In the genomic region with DNA sequence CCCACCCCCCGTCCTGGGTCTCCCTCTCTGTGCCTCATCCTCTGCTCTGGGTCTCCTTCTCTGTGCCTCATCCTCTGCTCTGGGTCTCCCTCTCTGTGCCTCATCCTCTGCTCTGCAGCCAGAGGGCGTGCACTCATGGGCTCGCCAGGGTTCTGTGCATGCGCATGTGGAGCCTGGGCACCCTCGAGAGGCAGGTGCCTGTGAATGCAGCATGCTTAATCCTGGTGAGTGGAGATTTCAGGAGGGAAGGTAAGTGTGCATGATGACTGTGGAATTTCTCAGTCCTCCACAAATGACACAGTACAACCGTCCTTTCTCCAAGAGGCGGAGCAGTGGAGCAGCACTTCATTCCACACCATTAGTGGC, we compare ENCODE assay signal across 22 cellular contexts.
A peak's percentile ranks its signal among the peaks of the same experiment; 100 is the strongest.
DNase-seq lines count a peak whose midpoint lies in the region; ATAC-seq and TF ChIP-seq lines count a peak whose summit lies in the region.
"Had no signal": no experiment of that assay in that cellular context is flagged by ENCODE, and none has a peak within 500 bp of the region (broad histone marks: within the 10 kb centered on the region; RNA-seq: fewer than 3 reads in every experiment).

No MANE protein-coding gene starts in this region.

- H2AFZ ChIP-seq in DND-41 (ENCODE audit: low read depth, low read length), result no peak overlapping the region
- no peak overlapping the region for H2AFZ ChIP-seq in HCT116 (ENCODE audit: low read depth, low read length, poor library complexity, severe bottlenecking)

- no peak overlapping the region for H3K9ac ChIP-seq in DND-41 (ENCODE audit: low read depth, low read length)
- H3K9ac ChIP-seq in HCT116 (ENCODE audit: low read length), result no peak overlapping the region

- peaks cover 9% of the 10 kb centered on the region; the same call in 1 of the 2 replicates for H4K20me1 ChIP-seq in DND-41 (ENCODE audit: insufficient read depth, low read length)
- no peaks in the 10 kb centered on the region for H4K20me1 ChIP-seq in HCT116 (ENCODE audit: insufficient read depth)

- DNase-seq in DND-41 (no peak), HCT116 (ENCODE audit: low read depth, low spot score) (no peak), astrocyte of the cerebellum (ENCODE audit: low read depth) (no peak), LoVo (ENCODE audit: low spot score) (no peak), NCI-H128 (lab: John Stamatoyannopoulos, UW; ENCODE audit: unreplicated experiment) (no peak)
- DNase-seq in stimulated activated CD4-positive, alpha-beta T cell treated with anti-CD3 and anti-CD28 coated beads, Interleukin-4, amount 100 ng/mL, for 4 hours, result no peak
- DNase-seq: activated CD4-positive, alpha-beta T cell treated with anti-CD3 and anti-CD28 coated beads for 1 hour; activated T-cell treated with anti-CD3 and anti-CD28 coated beads for 4 hours; amniotic stem cell; CD4-positive, CD25-positive, alpha-beta regulatory T cell; foreskin melanocyte; NCI-H1092; NCI-H187; NCI-H526; spleen; stimulated activated CD4-positive, alpha-beta T cell treated with anti-CD3 and anti-CD28 coated beads, Interleukin-2, amount 100 ng/mL, for 48 hours; T-cell had no signal

- H3K4me1 ChIP-seq in DND-41 (ENCODE audit: insufficient read depth, low read length) (no peaks in the 10 kb centered on the region), HCT116 (ENCODE audit: control insufficient read depth in 1 of 2, insufficient read depth in 2 of 2, low read length in 2 of 2) (no peaks in the 10 kb centered on the region), mesodermal cell (ENCODE audit: control insufficient read depth, insufficient read depth, low read length, poor library complexity, severe bottlenecking) (peaks cover 15% of the 10 kb centered on the region)
- H3K4me1 ChIP-seq: esophagus muscularis mucosa, right atrium auricular region, spleen had no signal

- ATAC-seq in DND-41 (ENCODE audit: insufficient read depth, low read depth) (0 out of 3 replicates have a peak, but pooled peaks have one; percentile 33), HCT116 (0 out of 2 replicates have a peak, but pooled peaks have one; percentile 26)
- ATAC-seq: T-cell had no signal

- H3K9me2 ChIP-seq in HCT116 (ENCODE audit: insufficient read depth), result no peaks in the 10 kb centered on the region

- H3K79me2 ChIP-seq in DND-41 (ENCODE audit: insufficient read depth, low read length), result no peaks in the 10 kb centered on the region
- H3K79me2 ChIP-seq in HCT116 (ENCODE audit: insufficient read depth, low read length), result no peaks in the 10 kb centered on the region

- RAD21 ChIA-PET in HCT116 (lab: Charles Lee; ENCODE audit: low non-redundant PET in 1 of 2, low total read pairs in 2 of 2, uncharacterized antibody in 2 of 2, unreplicated experiment in 2 of 2), result no interaction called here

- H3K27ac ChIP-seq in DND-41 (ENCODE audit: low read length), result no peak overlapping the region
- no peak overlapping the region for H3K27ac ChIP-seq in HCT116 (ENCODE audit: low read depth, low read length)
- peak overlapping the region; percentile 5 for H3K27ac ChIP-seq in mesodermal cell (ENCODE audit: low read depth, low read length, severe bottlenecking)
- H3K27ac ChIP-seq: cardiac muscle cell, esophagus muscularis mucosa, right atrium auricular region, spleen had no signal

- no peak for TF ChIP-seq POLR2A in HCT116 (IDR thresholded peaks at IDR 0.05; ENCODE audit: borderline replicate concordance, extremely low read depth, insufficient read depth, insufficient read length)

- CTCF ChIA-PET in HCT116 (lab: Charles Lee), result no interaction called here

- POLR2A ChIA-PET in HCT116 (lab: Charles Lee), result no interaction called here

- in situ Hi-C loops in astrocyte of the cerebellum (cut with HindIII; ENCODE audit: low sequenced_read_pairs), result no loop called here

- WGBS in mesodermal cell (ENCODE audit: insufficient coverage in 2 of 2), 2 experiments, result 92 to 93% methylated on average over 2 to 5 of the region's 7 CpGs

- intact Hi-C loops in HCT116 (cut with micrococcal nuclease), result no loop called here

- H3K36me3 ChIP-seq in DND-41 (ENCODE audit: insufficient read depth, low read length), result peaks cover 98% of the 10 kb centered on the region
- H3K36me3 ChIP-seq in HCT116 (ENCODE audit: control insufficient read depth in 1 of 2, insufficient read depth in 2 of 2, low read length in 2 of 2), result peaks cover 39 to 57% of the 10 kb centered on the region in 2 experiments; a peak in 3 of 4 replicates
- peaks cover 96% of the 10 kb centered on the region for H3K36me3 ChIP-seq in mesodermal cell (ENCODE audit: control insufficient read depth, insufficient read depth, low read length)

- BruUV-seq in HCT116 (replicated peaks; lab: Mats Ljungman, UMichigan), result no TSS peak

- no peak for TF ChIP-seq RAD21 in HCT116 (IDR thresholded peaks at IDR 0.05; ENCODE audit: low read depth)

- H3K9me3 ChIP-seq in DND-41 (ENCODE audit: insufficient read depth, low read length, severe bottlenecking) (no peaks in the 10 kb centered on the region), HCT116 (ENCODE audit: control insufficient read depth in 1 of 2, insufficient read depth in 1 of 2, low read depth in 1 of 2, low read length in 2 of 2) (no peaks in the 10 kb centered on the region), mesodermal cell (ENCODE audit: control insufficient read depth, low read length) (no peaks in the 10 kb centered on the region)
- H3K9me3 ChIP-seq: esophagus muscularis mucosa, right atrium auricular region, spleen had no signal

- H3K4me3 ChIP-seq in DND-41 (ENCODE audit: low read depth in 1 of 2, low read length in 2 of 2) (no peak overlapping the region), HCT116 (replicated peaks in 1 of 2; ENCODE audit: low read depth in 1 of 2, low read length in 2 of 2) (no peak overlapping the region), astrocyte of the cerebellum (ENCODE audit: low read depth, low read length) (no peak overlapping the region), mesodermal cell (ENCODE audit: extremely low read depth, insufficient read depth, low read length, poor library complexity, severe bottlenecking) (no peak overlapping the region)
- H3K4me3 ChIP-seq: cardiac muscle cell, esophagus muscularis mucosa, lung, right atrium auricular region, spleen had no signal

- H3K27me3 ChIP-seq in DND-41 (ENCODE audit: insufficient read depth, low read length, poor library complexity) (no peaks in the 10 kb centered on the region), HCT116 (ENCODE audit: insufficient read depth, low read length) (no peaks in the 10 kb centered on the region)
- H3K27me3 ChIP-seq: cardiac muscle cell, esophagus muscularis mucosa, right atrium auricular region, spleen had no signal

- H3K4me2 ChIP-seq in DND-41 (ENCODE audit: insufficient read depth, low read length) (no peak overlapping the region), HCT116 (ENCODE audit: low read length) (no peak overlapping the region)

- TF ChIP-seq CTCF in DND-41 (IDR thresholded peaks at IDR 0.05; ENCODE audit: borderline replicate concordance, extremely low read depth, low read length, poor library complexity, severe bottlenecking) (peak; percentile 27), HCT116 (IDR thresholded peaks at IDR 0.05 in 2 of 3, conservative IDR thresholded peaks at IDR 0.05 in 1 of 3; ENCODE audit: borderline replicate concordance in 1 of 3, insufficient read depth in 1 of 3, low read depth in 2 of 3, low read length in 2 of 3) (0 out of 6 replicates have a peak, but pooled peaks of 1 of the 3 experiments have one; percentile 12), astrocyte of the cerebellum (IDR thresholded peaks at IDR 0.05; ENCODE audit: low read depth, low read length, missing control alignments) (peak; percentile 9)

TF ChIP-seq in HCT116, 20 proteins besides CTCF, POLR2A, EP300 and RAD21 (continues in another document):
- no peak for TF ChIP-seq YY1 (IDR thresholded peaks at IDR 0.05; ENCODE audit: extremely low read depth, insufficient replicate concordance, low read depth, low read length)
- no peak for TF ChIP-seq SP1 (IDR thresholded peaks at IDR 0.05; ENCODE audit: low read depth)
- no peak for TF ChIP-seq EZH2phosphoT487 (IDR thresholded peaks at IDR 0.05; ENCODE audit: borderline replicate concordance)
- TF ChIP-seq ZFX (IDR thresholded peaks at IDR 0.05), result no peak
- TF ChIP-seq SIN3A (IDR thresholded peaks at IDR 0.05; ENCODE audit: low read depth), result no peak
- no peak for TF ChIP-seq ELF1 (IDR thresholded peaks at IDR 0.05; ENCODE audit: borderline replicate concordance, low read depth)
- TF ChIP-seq, protein P1, sequence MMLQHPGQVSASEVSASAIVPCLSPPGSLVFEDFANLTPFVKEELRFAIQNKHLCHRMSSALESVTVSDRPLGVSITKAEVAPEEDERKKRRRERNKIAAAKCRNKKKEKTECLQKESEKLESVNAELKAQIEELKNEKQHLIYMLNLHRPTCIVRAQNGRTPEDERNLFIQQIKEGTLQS (IDR thresholded peaks at IDR 0.05), result no peak
- TF ChIP-seq, protein P2, sequence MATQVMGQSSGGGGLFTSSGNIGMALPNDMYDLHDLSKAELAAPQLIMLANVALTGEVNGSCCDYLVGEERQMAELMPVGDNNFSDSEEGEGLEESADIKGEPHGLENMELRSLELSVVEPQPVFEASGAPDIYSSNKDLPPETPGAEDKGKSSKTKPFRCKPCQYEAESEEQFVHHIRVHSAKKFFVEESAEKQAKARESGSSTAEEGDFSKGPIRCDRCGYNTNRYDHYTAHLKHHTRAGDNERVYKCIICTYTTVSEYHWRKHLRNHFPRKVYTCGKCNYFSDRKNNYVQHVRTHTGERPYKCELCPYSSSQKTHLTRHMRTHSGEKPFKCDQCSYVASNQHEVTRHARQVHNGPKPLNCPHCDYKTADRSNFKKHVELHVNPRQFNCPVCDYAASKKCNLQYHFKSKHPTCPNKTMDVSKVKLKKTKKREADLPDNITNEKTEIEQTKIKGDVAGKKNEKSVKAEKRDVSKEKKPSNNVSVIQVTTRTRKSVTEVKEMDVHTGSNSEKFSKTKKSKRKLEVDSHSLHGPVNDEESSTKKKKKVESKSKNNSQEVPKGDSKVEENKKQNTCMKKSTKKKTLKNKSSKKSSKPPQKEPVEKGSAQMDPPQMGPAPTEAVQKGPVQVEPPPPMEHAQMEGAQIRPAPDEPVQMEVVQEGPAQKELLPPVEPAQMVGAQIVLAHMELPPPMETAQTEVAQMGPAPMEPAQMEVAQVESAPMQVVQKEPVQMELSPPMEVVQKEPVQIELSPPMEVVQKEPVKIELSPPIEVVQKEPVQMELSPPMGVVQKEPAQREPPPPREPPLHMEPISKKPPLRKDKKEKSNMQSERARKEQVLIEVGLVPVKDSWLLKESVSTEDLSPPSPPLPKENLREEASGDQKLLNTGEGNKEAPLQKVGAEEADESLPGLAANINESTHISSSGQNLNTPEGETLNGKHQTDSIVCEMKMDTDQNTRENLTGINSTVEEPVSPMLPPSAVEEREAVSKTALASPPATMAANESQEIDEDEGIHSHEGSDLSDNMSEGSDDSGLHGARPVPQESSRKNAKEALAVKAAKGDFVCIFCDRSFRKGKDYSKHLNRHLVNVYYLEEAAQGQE (IDR thresholded peaks at IDR 0.05; ENCODE audit: low read depth), result no peak
- TF ChIP-seq SRF (IDR thresholded peaks at IDR 0.05; ENCODE audit: low read depth), result no peak
- no peak for TF ChIP-seq CBX3 (IDR thresholded peaks at IDR 0.05; ENCODE audit: low read depth)
- no peak for TF ChIP-seq FOSL1 (IDR thresholded peaks at IDR 0.05; ENCODE audit: low read depth)
- TF ChIP-seq POLR2AphosphoS5 (IDR thresholded peaks at IDR 0.05; ENCODE audit: low read depth, low read length), result no peak
- TF ChIP-seq EZH2 (IDR thresholded peaks at IDR 0.05), result no peak
